Comparison of ENCODE assay signal across 8 cellular contexts in genomic region chr20:32820000-32820697, GRCh38. TPM values are rescaled to one million over a fixed set of nuclear protein-coding genes. Genes with fewer than 3 reads are reported as not detected.
DNase-seq lines count a peak whose midpoint lies in the region; ATAC-seq, FAIRE-seq and TF ChIP-seq lines count a peak whose summit lies in the region.

No MANE protein-coding gene starts in this region.

- H3K9me2 ChIP-seq in PC-3 (replicated peaks; ENCODE audit: low read length) = no peaks in the 10 kb centered on the region

- H3K36me3 ChIP-seq in PC-3 (ENCODE audit: low read depth, low read length) = no peaks in the 10 kb centered on the region

- H3K27me3 ChIP-seq in PC-3 (ENCODE audit: low read length) = no peaks in the 10 kb centered on the region

- peak overlapping the region; percentile 89 for H3K4me2 ChIP-seq in PC-3 (ENCODE audit: low read length)

- H3K4me1 ChIP-seq in PC-3 (ENCODE audit: insufficient read depth, low read length) = peaks cover 30% of the 10 kb centered on the region

- CTCF ChIA-PET in PC-3 (lab: Charles Lee) = interaction anchor here (0.5 to 0.7 kb wide), 3 partner anchors 16 to 936 kb away, joined by 3 to 6 read pairs (median 4); no protein-coding TSS in a partner anchor

- no peaks in the 10 kb centered on the region for H3K9me3 ChIP-seq in PC-3 (ENCODE audit: low read length)

- peak overlapping the region; percentile 99 for H3K4me3 ChIP-seq in PC-3 (ENCODE audit: low read length)

- no peak for TF ChIP-seq CTCF in PC-3 (conservative IDR thresholded peaks at IDR 0.05; ENCODE audit: low read depth, low read length)
- TF ChIP-seq CTCF in glutamatergic neuron (IDR thresholded peaks at IDR 0.05; ENCODE audit: partially characterized antibody, unreplicated experiment) = no peak

- H3K4me1 Mint-ChIP-seq in glutamatergic neuron (ENCODE audit: low read depth, unreplicated experiment) = peaks cover 31% of the 10 kb centered on the region

- TSS peak; percentile 53 for BruUV-seq in PC-3 (replicated peaks; lab: Mats Ljungman, UMichigan)

- FAIRE-seq in urothelium cell line (lab: Jason Lieb, UNC) = no peak

- ATAC-seq in GM19452 (IDR thresholded peaks at IDR 0.05; ENCODE audit: unreplicated experiment) (peak; percentile 51), HG03565 (IDR thresholded peaks at IDR 0.05; ENCODE audit: unreplicated experiment) (peak; percentile 34), PC-3 (peak; percentile 81)

- no peaks in the 10 kb centered on the region for H3F3A ChIP-seq in PC-3 (ENCODE audit: low read length, unreplicated experiment)

- POLR2A ChIA-PET in PC-3 (lab: Charles Lee; ENCODE audit: unreplicated experiment) = interaction anchor here (0.6 kb wide), 1 partner anchor 323 kb away, joined by 11 read pairs; no protein-coding TSS in a partner anchor

- peaks cover 52% of the 10 kb centered on the region for H3K79me2 ChIP-seq in PC-3 (ENCODE audit: low read length)

- peaks cover 10% of the 10 kb centered on the region for H3K9me3 Mint-ChIP-seq in glutamatergic neuron (ENCODE audit: unreplicated experiment)

- peak overlapping the region; percentile 49 for H3K27ac ChIP-seq in PC-3 (ENCODE audit: low read length)

- peak overlapping the region; percentile 87 for H3K9ac ChIP-seq in PC-3 (ENCODE audit: low read length)

- peaks cover 7% of the 10 kb centered on the region for H3K27me3 Mint-ChIP-seq in glutamatergic neuron (ENCODE audit: unreplicated experiment)

- no peaks in the 10 kb centered on the region for H3K36me3 Mint-ChIP-seq in glutamatergic neuron (ENCODE audit: unreplicated experiment)

- peaks cover 48% of the 10 kb centered on the region for H4K20me1 ChIP-seq in PC-3 (ENCODE audit: low read length)

- DNase-seq in D341Med (ENCODE audit: low spot score) (peak; percentile 96), PC-3 (peak; percentile 71), activated gamma-delta T cell treated with Interleukin-2 at 50 U/mL for 16 hours (peak; percentile 67), glutamatergic neuron (peak; percentile 98), posterior vena cava (ENCODE audit: low spot score) (peak; percentile 93), urothelium cell line (ENCODE audit: low spot score) (peak; percentile 87)

- peak overlapping the region; percentile 92 for H3K4me3 Mint-ChIP-seq in glutamatergic neuron (ENCODE audit: unreplicated experiment)

- intact Hi-C loops in PC-3 (cut with micrococcal nuclease) = no loop called here
- intact Hi-C loops in posterior vena cava (cut with DNase I) = no loop called here

- H2AFZ ChIP-seq in PC-3 (ENCODE audit: low read length) = peak overlapping the region; percentile 73

- H3K27ac Mint-ChIP-seq in glutamatergic neuron (ENCODE audit: unreplicated experiment) = peak overlapping the region; percentile 78

RNA-seq across cellular contexts. Expression of gene MAPRE1, which starts 0.4 kb away (rescaled TPM):
- total RNA-seq in PC-3 (2014; rRNA removed) (81.4 and 91.3 TPM in 2 replicates), glutamatergic neuron (ENCODE audit: unreplicated experiment) (232 TPM), posterior vena cava (100 to 1,000 TPM; 127 to 141 TPM)

RNA-seq across cellular contexts. Expression of gene EFCAB8, which starts 38.6 kb away (rescaled TPM):
- total RNA-seq in PC-3 (2014; rRNA removed) (not detected in 2 replicates), glutamatergic neuron (ENCODE audit: unreplicated experiment) (not detected), posterior vena cava (under 1 TPM; 0.28 to 0.81 TPM)

RNA-seq across cellular contexts. Expression of gene DNMT3B, which starts 58.0 kb away (rescaled TPM):
- total RNA-seq in PC-3 (2014; rRNA removed) (7.3 and 9.3 TPM in 2 replicates), glutamatergic neuron (ENCODE audit: unreplicated experiment) (29.0 TPM), posterior vena cava (under 1 TPM; 0.38 to 0.56 TPM)

Comparison
In these comparisons a context has a peak if more than half of its experiments do, and no peak if none do; other contexts are left out.
1. Peak in every context shown above with its lines: DNase-seq, ATAC-seq, H3K4me3 ChIP-seq and H3K27ac ChIP-seq.